2 cellular contexts compared by ENCODE assay signal in genomic region chr1:109927356-109927755, GRCh38.
TF ChIP-seq lines count a peak whose summit lies in the region.

No MANE protein-coding gene starts in this region.

TF ChIP-seq in A549, 52 proteins besides CTCF, POLR2A, EP300 and RAD21:
- TF ChIP-seq MAFK (IDR thresholded peaks at IDR 0.05; ENCODE audit: partially characterized antibody): no peak
- TF ChIP-seq RNF2 (IDR thresholded peaks at IDR 0.05; ENCODE audit: borderline replicate concordance, low read depth): no peak

TF ChIP-seq in K562, 482 proteins besides CTCF, POLR2A, EP300 and RAD21:
- TF ChIP-seq DEAF1 (CRISPR knock-in tag; IDR thresholded peaks at IDR 0.05) (no peak), BRCA1 (IDR thresholded peaks at IDR 0.05) (no peak), BRCA1 (CRISPR knock-in tag; IDR thresholded peaks at IDR 0.05) (0 out of 2 replicates have a peak, but pooled peaks have one; percentile 16)
